1 cellular context compared by ENCODE assay signal in the genomic region with DNA sequence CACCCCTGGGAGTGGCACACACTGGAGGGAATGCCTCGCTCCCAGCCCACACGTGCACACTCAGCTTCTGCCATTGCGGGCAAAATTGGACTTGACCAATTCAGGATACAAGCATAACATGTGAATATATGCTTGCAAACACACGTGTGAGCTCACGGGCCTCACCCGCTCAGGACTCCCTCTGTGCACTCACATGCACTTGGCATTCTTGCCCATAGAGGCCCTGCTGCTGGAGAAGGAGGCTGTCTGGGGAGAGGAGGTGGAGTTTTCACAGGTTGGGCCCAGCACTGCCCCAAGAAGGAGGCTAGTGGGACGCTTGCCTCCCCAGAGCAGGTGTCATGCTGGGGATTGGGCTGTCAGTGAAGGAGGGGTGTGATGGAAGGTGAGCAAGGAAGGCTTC.
A peak's percentile ranks its signal among the peaks of the same experiment; 100 is the strongest.
TF ChIP-seq lines count a peak whose summit lies in the region.

No MANE protein-coding gene starts in this region.

TF ChIP-seq in HepG2, 621 proteins besides CTCF, POLR2A, EP300 and RAD21:
- TF ChIP-seq, protein P1, sequence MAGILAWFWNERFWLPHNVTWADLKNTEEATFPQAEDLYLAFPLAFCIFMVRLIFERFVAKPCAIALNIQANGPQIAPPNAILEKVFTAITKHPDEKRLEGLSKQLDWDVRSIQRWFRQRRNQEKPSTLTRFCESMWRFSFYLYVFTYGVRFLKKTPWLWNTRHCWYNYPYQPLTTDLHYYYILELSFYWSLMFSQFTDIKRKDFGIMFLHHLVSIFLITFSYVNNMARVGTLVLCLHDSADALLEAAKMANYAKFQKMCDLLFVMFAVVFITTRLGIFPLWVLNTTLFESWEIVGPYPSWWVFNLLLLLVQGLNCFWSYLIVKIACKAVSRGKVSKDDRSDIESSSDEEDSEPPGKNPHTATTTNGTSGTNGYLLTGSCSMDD (CRISPR knock-in tag; IDR thresholded peaks at IDR 0.05): no peak
- TF ChIP-seq, protein P2, sequence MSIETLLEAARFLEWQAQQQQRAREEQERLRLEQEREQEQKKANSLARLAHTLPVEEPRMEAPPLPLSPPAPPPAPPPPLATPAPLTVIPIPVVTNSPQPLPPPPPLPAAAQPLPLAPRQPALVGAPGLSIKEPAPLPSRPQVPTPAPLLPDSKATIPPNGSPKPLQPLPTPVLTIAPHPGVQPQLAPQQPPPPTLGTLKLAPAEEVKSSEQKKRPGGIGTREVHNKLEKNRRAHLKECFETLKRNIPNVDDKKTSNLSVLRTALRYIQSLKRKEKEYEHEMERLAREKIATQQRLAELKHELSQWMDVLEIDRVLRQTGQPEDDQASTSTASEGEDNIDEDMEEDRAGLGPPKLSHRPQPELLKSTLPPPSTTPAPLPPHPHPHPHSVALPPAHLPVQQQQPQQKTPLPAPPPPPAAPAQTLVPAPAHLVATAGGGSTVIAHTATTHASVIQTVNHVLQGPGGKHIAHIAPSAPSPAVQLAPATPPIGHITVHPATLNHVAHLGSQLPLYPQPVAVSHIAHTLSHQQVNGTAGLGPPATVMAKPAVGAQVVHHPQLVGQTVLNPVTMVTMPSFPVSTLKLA (IDR thresholded peaks at IDR 0.05): 0 out of 2 replicates have a peak, but pooled peaks have one; percentile 16
